Comparison of ENCODE assay signal across 33 cellular contexts in the genomic region with DNA sequence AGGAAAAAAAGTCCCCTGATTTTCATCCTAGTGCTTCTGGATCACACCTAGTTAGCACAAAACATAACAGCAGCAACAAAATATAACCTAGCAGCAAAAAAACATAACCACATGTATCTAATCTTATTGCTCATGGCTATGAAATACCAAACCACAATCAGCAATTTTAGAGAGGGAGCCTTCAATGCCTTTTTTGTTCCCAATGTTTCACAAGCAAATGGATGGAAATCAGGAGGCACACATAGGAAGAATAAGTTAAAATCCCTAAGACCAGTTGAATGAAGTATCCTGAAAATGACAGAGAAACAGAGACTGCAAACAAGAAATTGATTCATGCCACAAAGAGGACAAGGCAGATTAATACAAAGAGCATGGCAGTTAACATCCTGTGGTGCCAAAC.
"Had no signal": no experiment of that assay in that cellular context is flagged by ENCODE, and none has a peak within 500 bp of the region (broad histone marks: within the 10 kb centered on the region; RNA-seq: fewer than 3 reads in every experiment).

No MANE protein-coding gene starts in this region.

- H3K36me3 ChIP-seq: ascending aorta had no signal

- H3K36me3 Mint-ChIP-seq: activated CD4-positive, alpha-beta memory T cell treated with anti-CD3 and anti-CD28 coated beads for 36 hours; activated naive CD4-positive, alpha-beta T cell treated with anti-CD3 and anti-CD28 coated beads, Interleukin-2, amount 50 U/mL, for 72 hours; activated naive CD8-positive, alpha-beta T cell treated with anti-CD3 and anti-CD28 coated beads for 36 hours; brain had no signal

- H3K4me3 Mint-ChIP-seq: activated B cell treated with CpG ODN at 0.5 μM for 24 hours; activated CD4-positive, alpha-beta memory T cell treated with anti-CD3 and anti-CD28 coated beads for 36 hours; activated CD4-positive, alpha-beta T cell treated with anti-CD3 and anti-CD28 coated beads, Interleukin-2, amount 10 ng/mL, durations not matched to agents 24 days and 14 days; activated CD8-positive, alpha-beta T cell treated with anti-CD3 and anti-CD28 coated beads for 36 hours; activated naive CD4-positive, alpha-beta T cell treated with anti-CD3 and anti-CD28 coated beads for 36 hours; activated naive CD8-positive, alpha-beta T cell treated with anti-CD3 and anti-CD28 coated beads for 36 hours; activated T-cell treated with anti-CD3 and anti-CD28 coated beads, Interleukin-2, amount 50 U/mL, for 4 hours; activated T-cell treated with anti-CD3 and anti-CD28 coated beads, Interleukin-2, amount 50 U/mL, for 72 hours; activated T-helper 1 cell treated with anti-CD3 and anti-CD28 coated beads, Interleukin-12 subunit alpha, Interleukin-12 subunit beta, Interleukin-2, Interleukin-4 antibody, amounts not matched to agents 30 ng/mL and 10 ng/mL and 1 ng/mL, durations not matched to agents 14 hours and 24 hours and 36 hours; activated T-helper 17 cell treated with anti-CD3 and anti-CD28 coated beads, Interleukin-2, amount 50 U/mL, for 72 hours; brain; T-helper 1 cell treated with Interleukin-12 subunit alpha and Interleukin-12 subunit beta and Interleukin-4 antibody, amounts not matched to agents 30 μg/mL and 1 μg/mL, for 36 hours; T-helper 2 cell treated with Interferon-gamma antibody and Interleukin-4, amounts not matched to agents 5 μg/mL and 100 μg/mL, for 36 hours had no signal

- H3K4me1 ChIP-seq: ascending aorta had no signal

- H3K9me3 Mint-ChIP-seq: activated B cell treated with CpG ODN at 0.5 μM for 24 hours; activated CD4-positive, alpha-beta memory T cell treated with anti-CD3 and anti-CD28 coated beads for 36 hours; activated CD4-positive, alpha-beta T cell treated with anti-CD3 and anti-CD28 coated beads, Interleukin-2, amount 10 ng/mL, durations not matched to agents 24 days and 14 days; activated CD8-positive, alpha-beta T cell treated with anti-CD3 and anti-CD28 coated beads for 36 hours; activated naive CD4-positive, alpha-beta T cell treated with anti-CD3 and anti-CD28 coated beads for 36 hours; activated naive CD8-positive, alpha-beta T cell treated with anti-CD3 and anti-CD28 coated beads for 36 hours; activated T-helper 1 cell treated with anti-CD3 and anti-CD28 coated beads, Interleukin-12 subunit alpha, Interleukin-12 subunit beta, Interleukin-2, Interleukin-4 antibody, amounts not matched to agents 30 ng/mL and 10 ng/mL and 1 ng/mL, durations not matched to agents 14 hours and 24 hours and 36 hours; T-helper 1 cell treated with Interleukin-12 subunit alpha and Interleukin-12 subunit beta and Interleukin-4 antibody, amounts not matched to agents 30 μg/mL and 1 μg/mL, for 36 hours; T-helper 2 cell treated with Interferon-gamma antibody and Interleukin-4, amounts not matched to agents 5 μg/mL and 100 μg/mL, for 36 hours had no signal

- H3K4me3 ChIP-seq: ascending aorta had no signal

- ATAC-seq: activated CD8-positive, alpha-beta T cell treated with anti-CD3 and anti-CD28 coated beads for 36 hours; activated naive CD4-positive, alpha-beta T cell treated with anti-CD3 and anti-CD28 coated beads, Interleukin-2, amount 50 U/mL, for 72 hours; activated T-cell treated with anti-CD3 and anti-CD28 coated beads, Interleukin-2, amount 50 U/mL, for 4 hours; activated T-cell treated with anti-CD3 and anti-CD28 coated beads, Interleukin-2, amount 50 U/mL, for 72 hours; activated T-helper 17 cell treated with anti-CD3 and anti-CD28 coated beads, Interleukin-2, amount 50 U/mL, for 72 hours had no signal

- H3K27ac ChIP-seq: ascending aorta, VCaP had no signal

- DNase-seq: activated B cell treated with CpG ODN at 0.5 μM for 24 hours; activated CD4-positive, alpha-beta memory T cell treated with anti-CD3 and anti-CD28 coated beads for 36 hours; activated CD4-positive, alpha-beta T cell treated with anti-CD3 and anti-CD28 coated beads for 4 hours; activated CD4-positive, alpha-beta T cell treated with anti-CD3 and anti-CD28 coated beads, Interleukin-2, amount 10 ng/mL, durations not matched to agents 24 days and 14 days; activated CD4-positive, alpha-beta T cell treated with anti-CD3 and anti-CD28 coated beads, Interleukin-2, amount 50 U/mL, for 1 hour; activated CD4-positive, alpha-beta T cell treated with anti-CD3 and anti-CD28 coated beads, Interleukin-2, amount 50 U/mL, for 4 hours; activated CD4-positive, CD25-positive, alpha-beta regulatory T cell treated with anti-CD3 and anti-CD28 coated beads, Interleukin-2, amount 50 U/mL, for 72 hours; activated CD8-positive, alpha-beta memory T cell treated with anti-CD3 and anti-CD28 coated beads, Interleukin-2, amount 50 U/mL, for 4 hours; activated CD8-positive, alpha-beta T cell treated with anti-CD3 and anti-CD28 coated beads for 36 hours; activated effector memory CD4-positive, alpha-beta T cell treated with anti-CD3 and anti-CD28 coated beads, Interleukin-2, amount 50 U/mL, for 16 hours; activated gamma-delta T cell treated with Interleukin-2 at 50 U/mL for 16 hours; activated naive CD4-positive, alpha-beta T cell; activated naive CD4-positive, alpha-beta T cell treated with anti-CD3 and anti-CD28 coated beads for 36 hours; activated naive CD4-positive, alpha-beta T cell treated with anti-CD3 and anti-CD28 coated beads, Interleukin-2, amount 50 U/mL, for 16 hours; activated naive CD8-positive, alpha-beta T cell treated with anti-CD3 and anti-CD28 coated beads for 36 hours; activated T-cell treated with anti-CD3 and anti-CD28 coated beads for 4 hours; activated T-cell treated with anti-CD3 and anti-CD28 coated beads, Interleukin-2, amount 50 U/mL, for 1 hour; activated T-cell treated with anti-CD3 and anti-CD28 coated beads, Interleukin-2, amount 50 U/mL, for 4 hours; activated T-cell treated with anti-CD3 and anti-CD28 coated beads, Interleukin-2, amount 50 U/mL, for 72 hours; amygdala; anterior cingulate cortex; central memory CD4-positive, alpha-beta T cell; T-helper 1 cell; T-helper 2 cell; T-helper 9 cell had no signal

- H3K27ac Mint-ChIP-seq: activated B cell treated with CpG ODN at 0.5 μM for 24 hours; activated CD4-positive, alpha-beta memory T cell treated with anti-CD3 and anti-CD28 coated beads for 36 hours; activated CD4-positive, alpha-beta T cell treated with anti-CD3 and anti-CD28 coated beads, Interleukin-2, amount 10 ng/mL, durations not matched to agents 24 days and 14 days; activated CD8-positive, alpha-beta T cell treated with anti-CD3 and anti-CD28 coated beads for 36 hours; activated naive CD4-positive, alpha-beta T cell treated with anti-CD3 and anti-CD28 coated beads for 36 hours; activated naive CD4-positive, alpha-beta T cell treated with anti-CD3 and anti-CD28 coated beads, Interleukin-2, amount 50 U/mL, for 72 hours; activated naive CD8-positive, alpha-beta T cell treated with anti-CD3 and anti-CD28 coated beads for 36 hours; activated T-cell treated with anti-CD3 and anti-CD28 coated beads, Interleukin-2, amount 50 U/mL, for 72 hours; activated T-helper 1 cell treated with anti-CD3 and anti-CD28 coated beads, Interleukin-12 subunit alpha, Interleukin-12 subunit beta, Interleukin-2, Interleukin-4 antibody, amounts not matched to agents 30 ng/mL and 10 ng/mL and 1 ng/mL, durations not matched to agents 14 hours and 24 hours and 36 hours; activated T-helper 17 cell treated with anti-CD3 and anti-CD28 coated beads, Interleukin-2, amount 50 U/mL, for 72 hours; brain; T-helper 1 cell treated with Interleukin-12 subunit alpha and Interleukin-12 subunit beta and Interleukin-4 antibody, amounts not matched to agents 30 μg/mL and 1 μg/mL, for 36 hours; T-helper 2 cell treated with Interferon-gamma antibody and Interleukin-4, amounts not matched to agents 5 μg/mL and 100 μg/mL, for 36 hours had no signal

- H3K27me3 Mint-ChIP-seq: activated B cell treated with CpG ODN at 0.5 μM for 24 hours; activated CD4-positive, alpha-beta memory T cell treated with anti-CD3 and anti-CD28 coated beads for 36 hours; activated CD4-positive, alpha-beta T cell treated with anti-CD3 and anti-CD28 coated beads, Interleukin-2, amount 10 ng/mL, durations not matched to agents 24 days and 14 days; activated CD8-positive, alpha-beta T cell treated with anti-CD3 and anti-CD28 coated beads for 36 hours; activated naive CD8-positive, alpha-beta T cell treated with anti-CD3 and anti-CD28 coated beads for 36 hours; activated T-helper 17 cell treated with anti-CD3 and anti-CD28 coated beads, Interleukin-2, amount 50 U/mL, for 72 hours had no signal

- H3K27me3 ChIP-seq: ascending aorta had no signal

- H3K4me1 Mint-ChIP-seq: activated B cell treated with CpG ODN at 0.5 μM for 24 hours; activated CD4-positive, alpha-beta T cell treated with anti-CD3 and anti-CD28 coated beads, Interleukin-2, amount 10 ng/mL, durations not matched to agents 24 days and 14 days; activated naive CD8-positive, alpha-beta T cell treated with anti-CD3 and anti-CD28 coated beads for 36 hours; activated T-helper 17 cell treated with anti-CD3 and anti-CD28 coated beads, Interleukin-2, amount 50 U/mL, for 72 hours; brain had no signal
